ENCODE assay signal across 1 cellular context in the genomic region with DNA sequence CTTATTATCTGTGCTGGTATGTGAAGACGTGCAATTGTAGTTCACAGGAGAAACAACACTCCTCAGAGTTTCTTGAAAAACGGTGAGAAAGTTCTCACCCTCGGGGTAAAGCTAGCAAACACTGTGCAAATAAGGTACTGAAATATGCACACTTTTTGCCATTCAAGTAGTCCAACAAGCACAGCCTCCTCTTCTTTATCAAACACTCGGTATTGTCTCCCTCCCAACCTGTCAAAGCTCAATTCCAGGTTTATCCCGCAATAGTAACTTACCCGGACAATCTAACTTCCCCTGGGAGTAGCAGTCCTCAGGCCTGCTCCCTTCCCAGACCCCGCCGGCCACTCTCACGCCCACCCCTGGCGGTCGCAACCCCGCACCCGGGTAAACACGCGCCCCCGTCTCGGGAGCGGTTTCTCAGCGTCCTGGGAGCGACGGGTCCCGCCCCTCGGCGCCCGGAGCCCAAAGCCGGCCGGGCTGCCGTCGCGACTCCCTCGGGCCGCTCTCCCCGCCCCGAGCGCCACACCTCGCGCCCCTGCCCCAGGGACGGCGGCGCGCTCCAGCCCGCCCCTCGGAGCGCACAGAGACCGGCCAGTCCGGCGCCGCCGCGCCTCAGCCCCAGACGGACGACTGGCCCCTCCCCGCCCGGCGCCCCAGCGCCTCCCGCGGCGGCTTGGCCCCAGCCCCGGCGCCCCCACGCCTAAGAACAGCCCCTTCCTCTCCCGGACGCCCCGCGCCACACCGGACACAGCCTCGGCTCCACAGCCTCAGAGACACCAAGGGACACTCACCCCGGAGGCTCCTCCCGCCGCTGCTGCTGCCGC.
TF ChIP-seq lines count a peak whose summit lies in the region.

No MANE protein-coding gene starts in this region.

TF ChIP-seq in HepG2, 621 proteins besides CTCF, POLR2A, EP300 and RAD21 (continued from another document and continues in another):
- TF ChIP-seq HNF1A (IDR thresholded peaks at IDR 0.05; ENCODE audit: low read depth) (no peak), HNF1A (CRISPR knock-in tag; IDR thresholded peaks at IDR 0.05; ENCODE audit: borderline replicate concordance) (0 out of 2 replicates have a peak, but pooled peaks have one; percentile 1), CAMTA2 (CRISPR knock-in tag; IDR thresholded peaks at IDR 0.05; ENCODE audit: borderline replicate concordance) (no peak), ZNF839 (CRISPR knock-in tag; IDR thresholded peaks at IDR 0.05; ENCODE audit: borderline replicate concordance) (no peak), SNAPC4 (CRISPR knock-in tag; IDR thresholded peaks at IDR 0.05) (no peak), ZSCAN31 (CRISPR knock-in tag; IDR thresholded peaks at IDR 0.05; ENCODE audit: low read depth) (0 out of 2 replicates have a peak, but pooled peaks have one; percentile 10), SP2 (CRISPR knock-in tag; IDR thresholded peaks at IDR 0.05) (no peak), ZBTB2 (CRISPR knock-in tag; IDR thresholded peaks at IDR 0.05; ENCODE audit: low read depth) (no peak; the same call in 1 of the 2 replicates), RARG (CRISPR knock-in tag; IDR thresholded peaks at IDR 0.05; ENCODE audit: low read depth) (no peak), E2F1 (CRISPR knock-in tag; IDR thresholded peaks at IDR 0.05) (no peak), SRSF4 (IDR thresholded peaks at IDR 0.05; ENCODE audit: low read depth, low read length, poor library complexity, severe bottlenecking) (no peak), ZNF703 (CRISPR knock-in tag; IDR thresholded peaks at IDR 0.05; ENCODE audit: borderline replicate concordance) (no peak), NFYB (CRISPR knock-in tag; IDR thresholded peaks at IDR 0.05) (no peak), AGO1 (IDR thresholded peaks at IDR 0.05; ENCODE audit: low read depth, low read length, poor library complexity, severe bottlenecking) (no peak), ZNF850 (CRISPR knock-in tag; conservative IDR thresholded peaks at IDR 0.05) (no peak), ZBTB3 (CRISPR knock-in tag; IDR thresholded peaks at IDR 0.05; ENCODE audit: borderline replicate concordance, low read depth) (no peak), MED1 (CRISPR knock-in tag; IDR thresholded peaks at IDR 0.05) (0 out of 2 replicates have a peak, but pooled peaks have one; percentile 1), TBX2 (CRISPR knock-in tag; IDR thresholded peaks at IDR 0.05; ENCODE audit: borderline replicate concordance) (0 out of 2 replicates have a peak, but pooled peaks have one; percentile 6), TAF1 (CRISPR knock-in tag; IDR thresholded peaks at IDR 0.05) (no peak), ZNF614 (CRISPR knock-in tag; IDR thresholded peaks at IDR 0.05; ENCODE audit: borderline replicate concordance) (no peak), ZNF484 (CRISPR knock-in tag; IDR thresholded peaks at IDR 0.05; ENCODE audit: borderline replicate concordance, low read depth) (no peak), TFDP1 (CRISPR knock-in tag; IDR thresholded peaks at IDR 0.05; ENCODE audit: borderline replicate concordance) (no peak), SP140L (CRISPR knock-in tag; IDR thresholded peaks at IDR 0.05; ENCODE audit: borderline replicate concordance) (no peak), FOXO1 (CRISPR knock-in tag; IDR thresholded peaks at IDR 0.05) (0 out of 2 replicates have a peak, but pooled peaks have one; percentile 33), RARA (CRISPR knock-in tag; IDR thresholded peaks at IDR 0.05) (no peak), PPARG (CRISPR knock-in tag; conservative IDR thresholded peaks at IDR 0.05) (no peak), NKX3-1 (CRISPR knock-in tag; IDR thresholded peaks at IDR 0.05) (no peak), KDM2A (CRISPR knock-in tag; IDR thresholded peaks at IDR 0.05; ENCODE audit: borderline replicate concordance, low read depth) (no peak), TSC22D2 (CRISPR knock-in tag; IDR thresholded peaks at IDR 0.05; ENCODE audit: borderline replicate concordance) (no peak)
- TF ChIP-seq, protein P1, sequence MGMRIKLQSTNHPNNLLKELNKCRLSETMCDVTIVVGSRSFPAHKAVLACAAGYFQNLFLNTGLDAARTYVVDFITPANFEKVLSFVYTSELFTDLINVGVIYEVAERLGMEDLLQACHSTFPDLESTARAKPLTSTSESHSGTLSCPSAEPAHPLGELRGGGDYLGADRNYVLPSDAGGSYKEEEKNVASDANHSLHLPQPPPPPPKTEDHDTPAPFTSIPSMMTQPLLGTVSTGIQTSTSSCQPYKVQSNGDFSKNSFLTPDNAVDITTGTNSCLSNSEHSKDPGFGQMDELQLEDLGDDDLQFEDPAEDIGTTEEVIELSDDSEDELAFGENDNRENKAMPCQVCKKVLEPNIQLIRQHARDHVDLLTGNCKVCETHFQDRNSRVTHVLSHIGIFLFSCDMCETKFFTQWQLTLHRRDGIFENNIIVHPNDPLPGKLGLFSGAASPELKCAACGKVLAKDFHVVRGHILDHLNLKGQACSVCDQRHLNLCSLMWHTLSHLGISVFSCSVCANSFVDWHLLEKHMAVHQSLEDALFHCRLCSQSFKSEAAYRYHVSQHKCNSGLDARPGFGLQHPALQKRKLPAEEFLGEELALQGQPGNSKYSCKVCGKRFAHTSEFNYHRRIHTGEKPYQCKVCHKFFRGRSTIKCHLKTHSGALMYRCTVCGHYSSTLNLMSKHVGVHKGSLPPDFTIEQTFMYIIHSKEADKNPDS (CRISPR knock-in tag; IDR thresholded peaks at IDR 0.05), result no peak
- TF ChIP-seq, protein P2, sequence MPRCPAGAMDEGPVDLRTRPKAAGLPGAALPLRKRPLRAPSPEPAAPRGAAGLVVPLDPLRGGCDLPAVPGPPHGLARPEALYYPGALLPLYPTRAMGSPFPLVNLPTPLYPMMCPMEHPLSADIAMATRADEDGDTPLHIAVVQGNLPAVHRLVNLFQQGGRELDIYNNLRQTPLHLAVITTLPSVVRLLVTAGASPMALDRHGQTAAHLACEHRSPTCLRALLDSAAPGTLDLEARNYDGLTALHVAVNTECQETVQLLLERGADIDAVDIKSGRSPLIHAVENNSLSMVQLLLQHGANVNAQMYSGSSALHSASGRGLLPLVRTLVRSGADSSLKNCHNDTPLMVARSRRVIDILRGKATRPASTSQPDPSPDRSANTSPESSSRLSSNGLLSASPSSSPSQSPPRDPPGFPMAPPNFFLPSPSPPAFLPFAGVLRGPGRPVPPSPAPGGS (CRISPR knock-in tag; IDR thresholded peaks at IDR 0.05), result no peak
- TF ChIP-seq, protein P3, sequence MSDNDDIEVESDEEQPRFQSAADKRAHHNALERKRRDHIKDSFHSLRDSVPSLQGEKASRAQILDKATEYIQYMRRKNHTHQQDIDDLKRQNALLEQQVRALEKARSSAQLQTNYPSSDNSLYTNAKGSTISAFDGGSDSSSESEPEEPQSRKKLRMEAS (IDR thresholded peaks at IDR 0.05), result peak; percentile 34; the same call in 1 of the 2 replicates
- TF ChIP-seq, protein P4, sequence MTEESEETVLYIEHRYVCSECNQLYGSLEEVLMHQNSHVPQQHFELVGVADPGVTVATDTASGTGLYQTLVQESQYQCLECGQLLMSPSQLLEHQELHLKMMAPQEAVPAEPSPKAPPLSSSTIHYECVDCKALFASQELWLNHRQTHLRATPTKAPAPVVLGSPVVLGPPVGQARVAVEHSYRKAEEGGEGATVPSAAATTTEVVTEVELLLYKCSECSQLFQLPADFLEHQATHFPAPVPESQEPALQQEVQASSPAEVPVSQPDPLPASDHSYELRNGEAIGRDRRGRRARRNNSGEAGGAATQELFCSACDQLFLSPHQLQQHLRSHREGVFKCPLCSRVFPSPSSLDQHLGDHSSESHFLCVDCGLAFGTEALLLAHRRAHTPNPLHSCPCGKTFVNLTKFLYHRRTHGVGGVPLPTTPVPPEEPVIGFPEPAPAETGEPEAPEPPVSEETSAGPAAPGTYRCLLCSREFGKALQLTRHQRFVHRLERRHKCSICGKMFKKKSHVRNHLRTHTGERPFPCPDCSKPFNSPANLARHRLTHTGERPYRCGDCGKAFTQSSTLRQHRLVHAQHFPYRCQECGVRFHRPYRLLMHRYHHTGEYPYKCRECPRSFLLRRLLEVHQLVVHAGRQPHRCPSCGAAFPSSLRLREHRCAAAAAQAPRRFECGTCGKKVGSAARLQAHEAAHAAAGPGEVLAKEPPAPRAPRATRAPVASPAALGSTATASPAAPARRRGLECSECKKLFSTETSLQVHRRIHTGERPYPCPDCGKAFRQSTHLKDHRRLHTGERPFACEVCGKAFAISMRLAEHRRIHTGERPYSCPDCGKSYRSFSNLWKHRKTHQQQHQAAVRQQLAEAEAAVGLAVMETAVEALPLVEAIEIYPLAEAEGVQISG (CRISPR knock-in tag; IDR thresholded peaks at IDR 0.05), result 0 out of 2 replicates have a peak, but pooled peaks have one; percentile 5
